In the genomic region with DNA sequence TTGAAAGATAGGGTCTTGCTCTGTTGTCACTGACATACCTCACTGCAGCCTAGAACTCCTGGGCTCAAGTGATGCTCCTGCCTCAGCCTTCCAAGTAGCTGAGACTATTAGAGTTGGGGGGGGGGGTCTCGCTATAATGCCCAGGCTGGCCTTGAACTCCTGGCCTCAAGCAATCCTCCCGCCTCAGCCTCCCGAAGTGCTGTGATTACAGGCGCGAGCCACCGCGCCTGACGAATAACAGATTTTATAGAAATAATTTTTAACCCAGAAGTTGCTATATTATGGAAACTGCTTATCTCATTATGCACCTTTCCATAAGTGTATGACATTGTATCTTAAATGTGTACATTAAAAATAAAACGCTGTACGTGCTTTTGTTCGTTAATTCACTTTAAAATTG, we compare ENCODE assay signal across 8 cellular contexts. TPM values are rescaled to one million over a fixed set of nuclear protein-coding genes. Genes with fewer than 3 reads are reported as not detected.
DNase-seq lines count a peak whose midpoint lies in the region; ATAC-seq and TF ChIP-seq lines count a peak whose summit lies in the region.

No MANE protein-coding gene starts in this region.

- peak overlapping the region; percentile 98 for H3K4me3 Mint-ChIP-seq in natural killer cell

- H3K9ac ChIP-seq in Karpas-422 (ENCODE audit: low read length): peak overlapping the region; percentile 86

- peaks cover 29% of the 10 kb centered on the region for H3K4me1 ChIP-seq in Karpas-422 (ENCODE audit: low read length)

- H3K4me1 Mint-ChIP-seq in natural killer cell: peaks cover 22 to 27% of the 10 kb centered on the region in 2 donors

- H3K79me2 ChIP-seq in Karpas-422 (ENCODE audit: low read length): peaks cover 42% of the 10 kb centered on the region

- DNase-seq in AG10803 (ENCODE audit: low read depth) (no peak), Karpas-422 (no peak), coronary artery (ENCODE audit: low spot score) (no peak), natural killer cell (no peak), NCI-H446 treated with DMSO at 0.1 percent for 48 hours (lab: John Stamatoyannopoulos, UW) (no peak), SKM-1 treated with dmso at 0.1 percent for 144 hours (lab: John Stamatoyannopoulos, UW; ENCODE audit: unreplicated experiment) (no peak), DMS 273 treated with DMSO at 0.1 percent for 48 hours (lab: John Stamatoyannopoulos, UW) (no peak)
- no peak for DNase-seq in stimulated activated CD4-positive, alpha-beta T cell treated with anti-CD3 and anti-CD28 coated beads, Interleukin-2, amount 100 ng/mL, for 24 hours

- H4K20me1 ChIP-seq in Karpas-422 (ENCODE audit: insufficient read depth, low read depth, low read length): no peaks in the 10 kb centered on the region

- TF ChIP-seq CTCF in AG10803 (conservative IDR thresholded peaks at IDR 0.05; ENCODE audit: low read length) (no peak), coronary artery (IDR thresholded peaks at IDR 0.05) (no peak), natural killer cell (IDR thresholded peaks at IDR 0.05) (no peak)

- H3K36me3 ChIP-seq in Karpas-422 (ENCODE audit: insufficient read depth, low read length): peaks cover 5% of the 10 kb centered on the region; the same call in 1 of the 2 replicates

- no peaks in the 10 kb centered on the region for H3K27me3 ChIP-seq in Karpas-422 (ENCODE audit: low read length)

- H3K9me3 Mint-ChIP-seq in natural killer cell: no peaks in the 10 kb centered on the region

- peak overlapping the region; percentile 96 to 98 for H3K27ac Mint-ChIP-seq in natural killer cell

- H3K27me3 Mint-ChIP-seq in natural killer cell (ENCODE audit: low read depth in 2 of 2): peaks cover 0 to 3% of the 10 kb centered on the region in 2 donors

- no peaks in the 10 kb centered on the region for H3K9me3 ChIP-seq in Karpas-422 (ENCODE audit: low read length)

- peak overlapping the region; percentile 85 for H3K4me3 ChIP-seq in AG10803 (ENCODE audit: low read length)
- peak overlapping the region; percentile 75 for H3K4me3 ChIP-seq in Karpas-422 (ENCODE audit: low read length)
- H3K4me3 ChIP-seq in coronary artery: peak overlapping the region; percentile 89

- H3K27ac ChIP-seq in Karpas-422 (ENCODE audit: low read length) (peak overlapping the region; percentile 61; the same call in 1 of the 2 replicates), coronary artery (peak overlapping the region; percentile 74 to 85)

- H3K36me3 Mint-ChIP-seq in natural killer cell: no peaks in the 10 kb centered on the region

- intact Hi-C loops in natural killer cell (cut with micrococcal nuclease): no loop called here

- ATAC-seq in natural killer cell: no peak

- peak overlapping the region; percentile 94 for H3K4me2 ChIP-seq in Karpas-422 (ENCODE audit: low read depth, low read length, poor library complexity, severe bottlenecking)

- no peak overlapping the region for H2AFZ ChIP-seq in Karpas-422 (ENCODE audit: low read length)

- H3K9me2 ChIP-seq in Karpas-422 (replicated peaks; ENCODE audit: insufficient read depth, low read length): no peaks in the 10 kb centered on the region

RNA-seq across cellular contexts. Expression of a gene that starts 0.8 kb away (rescaled TPM):
- total RNA-seq in Karpas-422 (2014; rRNA removed; shearing (Covaris generic); ENCODE audit: low replicate concordance): 13.2 and 16.3 TPM in 2 replicates
- total RNA-seq in natural killer cell: 10 to 100 TPM in 1 of 3 donors, 1 to 10 TPM in 2; 7.0 to 10.8 (median 9.2) TPM

RNA-seq across cellular contexts. Expression of a gene that starts 54.7 kb away (rescaled TPM):
- 51.5 and 121 TPM in 2 replicates for total RNA-seq in Karpas-422 (2014; rRNA removed; shearing (Covaris generic); ENCODE audit: low replicate concordance)
- total RNA-seq in natural killer cell: 100 to 1,000 TPM; 124 to 132 (median 127) TPM

RNA-seq across cellular contexts. Expression of a gene that starts 55.7 kb away (rescaled TPM):
- total RNA-seq in Karpas-422 (2014; rRNA removed; shearing (Covaris generic); ENCODE audit: low replicate concordance): 18.3 and 21.2 TPM in 2 replicates
- total RNA-seq in natural killer cell: 10 to 100 TPM; 10.1 to 21.2 (median 11.5) TPM
